In genomic region chr3:143633816-143634215, GRCh38 we compare ENCODE assay signal across 22 cellular contexts.
"Had no signal": no experiment of that assay in that cellular context is flagged by ENCODE, and none has a peak within 500 bp of the region (broad histone marks: within the 10 kb centered on the region; RNA-seq: fewer than 3 reads in every experiment).

No MANE protein-coding gene starts in this region.

- H3K4me2 ChIP-seq: KMS-11 had no signal

- H3K4me1 ChIP-seq: SJCRH30 had no signal

- H3K36me3 ChIP-seq: SJCRH30 had no signal

- DNase-seq: activated CD4-positive, alpha-beta T cell treated with anti-CD3 and anti-CD28 coated beads, Interleukin-2, amount 10 ng/mL, durations not matched to agents 24 days and 14 days; activated CD4-positive, alpha-beta T cell treated with anti-CD3 and anti-CD28 coated beads, Interleukin-2, amount 50 U/mL, for 4 hours; activated CD8-positive, alpha-beta T cell treated with anti-CD3 and anti-CD28 coated beads for 36 hours; activated gamma-delta T cell treated with Interleukin-2 at 50 U/mL for 16 hours; activated naive CD4-positive, alpha-beta T cell treated with anti-CD3 and anti-CD28 coated beads for 36 hours; activated T-cell treated with anti-CD3 and anti-CD28 coated beads, Interleukin-2, amount 50 U/mL, for 24 hours; anterior cingulate cortex; central memory CD4-positive, alpha-beta T cell; NCI-H1105; NCI-H1417 treated with DMSO at 0.1 percent for 48 hours; NCI-H187 treated with DMSO at 0.1 percent for 48 hours; NCI-H2081 treated with DMSO at 0.1 percent for 48 hours; NCI-H226; NCI-H446 treated with DMSO at 0.1 percent for 48 hours; NCI-H524; SHP77 had no signal

- H3K27me3 ChIP-seq: SJCRH30 had no signal

- FAIRE-seq: TTC549 had no signal

- H3K4me3 ChIP-seq: SJCRH30, SK-N-MC had no signal

- H3K27ac ChIP-seq: KMS-11, SJCRH30, SK-N-MC had no signal

- H3K9ac ChIP-seq: KMS-11 had no signal

- ATAC-seq: activated CD8-positive, alpha-beta T cell treated with anti-CD3 and anti-CD28 coated beads for 36 hours; activated naive CD4-positive, alpha-beta T cell treated with anti-CD3 and anti-CD28 coated beads, Interleukin-2, amount 50 U/mL, for 72 hours; Panc1 had no signal
